1 cellular context compared by ENCODE assay signal in genomic region chrX:40144576-40144975, GRCh38.
TF ChIP-seq lines count a peak whose summit lies in the region.

No MANE protein-coding gene starts in this region.

TF ChIP-seq in HepG2, 621 proteins besides CTCF, POLR2A, EP300 and RAD21:
- no peak for TF ChIP-seq ZNF33B (CRISPR knock-in tag; IDR thresholded peaks at IDR 0.05)
- TF ChIP-seq ZNF850 (CRISPR knock-in tag; conservative IDR thresholded peaks at IDR 0.05): no peak
- TF ChIP-seq MYPOP (CRISPR knock-in tag; IDR thresholded peaks at IDR 0.05): no peak
- peak; percentile 87 for TF ChIP-seq ZNF652 (CRISPR knock-in tag; IDR thresholded peaks at IDR 0.05; ENCODE audit: borderline replicate concordance, low read depth)
